8 cellular contexts compared by ENCODE assay signal in the genomic region with DNA sequence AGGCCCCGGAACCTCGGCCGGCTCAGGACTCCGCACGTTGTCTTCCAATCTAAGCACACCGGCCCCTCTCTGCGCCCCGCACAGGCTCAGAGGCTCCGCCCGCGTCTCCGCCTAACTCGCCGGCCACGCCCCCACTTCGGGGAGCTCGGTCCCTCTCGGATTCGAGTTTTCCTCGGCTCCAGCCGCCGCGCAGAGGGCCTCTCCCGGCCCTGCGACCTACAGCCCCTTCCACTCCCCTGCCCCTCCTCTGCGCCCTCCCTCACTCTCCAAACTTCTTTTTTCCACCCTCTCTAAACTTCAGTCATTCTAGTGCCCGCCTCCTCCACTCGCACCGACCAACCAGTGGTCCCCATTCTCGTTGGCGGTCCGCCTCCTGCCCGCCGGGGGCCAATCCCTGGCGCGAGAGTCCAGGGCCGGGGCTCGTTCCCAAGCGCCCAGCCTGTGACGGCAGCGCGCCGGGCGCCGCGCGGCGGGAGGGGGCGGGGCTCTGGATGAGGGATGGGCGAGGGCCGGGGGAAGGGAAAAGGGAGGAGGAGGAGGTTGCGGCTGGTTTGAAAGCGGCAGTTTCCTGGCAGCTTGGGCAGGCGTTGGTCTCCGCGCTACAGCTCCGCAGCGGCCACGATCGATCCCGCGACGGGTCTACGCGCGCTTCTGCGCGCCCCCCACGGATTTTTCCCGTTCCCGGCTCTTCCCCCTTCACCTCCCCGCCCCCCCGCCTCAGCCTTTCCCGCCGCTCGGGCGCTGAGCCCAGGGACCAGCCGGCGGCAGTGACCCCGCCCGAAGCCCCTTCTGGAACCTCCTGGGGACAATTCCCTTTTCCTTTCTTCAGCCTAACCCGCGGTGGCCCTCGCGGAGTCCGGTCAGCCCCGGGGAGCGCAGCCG. TPM values are rescaled to one million over a fixed set of nuclear protein-coding genes. Genes with fewer than 3 reads are reported as not detected.
DNase-seq lines count a peak whose midpoint lies in the region; ATAC-seq and TF ChIP-seq lines count a peak whose summit lies in the region.

Gene MAGI3 (plus strand): TSS at position 563 of the 882 bp plus-strand sequence. CDS start 519 bp downstream, outside the sequence.

- peaks cover 7 to 39% of the 10 kb centered on the region in 2 donors for H3K4me1 ChIP-seq in adrenal gland (replicated peaks in 1 of 2)
- H3K4me1 ChIP-seq in heart left ventricle, result peaks cover 0 to 39% (median 21%) of the 10 kb centered on the region in 12 donors
- H3K4me1 ChIP-seq in transverse colon, result peaks cover 3 to 39% (median 36%) of the 10 kb centered on the region in 4 donors

- peak; percentile 67 to 90 for TF ChIP-seq POLR2A in adrenal gland (IDR thresholded peaks at IDR 0.05)
- peak in 1 of 2 donors; percentile 87 for TF ChIP-seq POLR2A in heart left ventricle (IDR thresholded peaks at IDR 0.05)
- peak; percentile 96 for TF ChIP-seq POLR2A in transverse colon (IDR thresholded peaks at IDR 0.05)

- in situ Hi-C loops in transverse colon (cut with MboI; ENCODE audit: low pct_ligation_motif_present in 1 of 4, low pct_unique_long_range_greater_than_20kb in 1 of 4, low sequenced_read_pairs in 3 of 4), result loop anchor here in 3 of 4 donors (25.0 kb wide), 1 partner anchor 253 kb away; no protein-coding TSS in a partner anchor

- 0 to 1% (median 1%) methylated on average over 27 to 89 of the region's 89 CpGs for WGBS in adrenal gland, 4 donors
- WGBS in heart left ventricle, 4 donors, result 0 to 1% (median 1%) methylated on average over 54 to 89 of the region's 89 CpGs
- 1 to 3% methylated on average over 7 to 88 of the region's 89 CpGs for WGBS in transverse colon (ENCODE audit: low coverage in 1 of 2), 2 donors

- no peak for TF ChIP-seq EP300 in transverse colon (IDR thresholded peaks at IDR 0.05; ENCODE audit: low read depth)

- H3K27me3 ChIP-seq in adrenal gland (no peaks in the 10 kb centered on the region), heart left ventricle (peaks cover 0 to 5% (median 0%) of the 10 kb centered on the region in 9 donors), transverse colon (no peaks in the 10 kb centered on the region)

- intact Hi-C loops in adrenal gland (cut with DNase I) (loop anchor here in 1 of 2 donors (5.0 kb wide), 2 partner anchors 243 to 282 kb away; no protein-coding TSS in a partner anchor), heart left ventricle (cut with DNase I) (loop anchor here in 8 of 10 donors (2.0 to 10.0 kb wide), 7 partner anchors 165 to 287 kb away; no protein-coding TSS in a partner anchor), transverse colon (cut with DNase I; ENCODE audit: low total_unique reads) (no loop called here)

- H3K4me3 ChIP-seq in GM12864 (ENCODE audit: low read depth, low read length) (peak within 1 kb of the TSS; percentile 61), adrenal gland (peak within 1 kb of the TSS; percentile 30 to 98 (median 51)), heart left ventricle (peak within 1 kb of the TSS; percentile 78 to 98 (median 91)), transverse colon (peak within 1 kb of the TSS; percentile 86 to 99 (median 96))

- DNase-seq in GM12864 (ENCODE audit: low read depth) (peak; percentile 77), NCI-H1417 treated with DMSO at 0.1 percent for 48 hours (lab: John Stamatoyannopoulos, UW) (peak; percentile 90), T follicular helper cell (ENCODE audit: low read depth) (peak; percentile 89), adrenal gland (peak; percentile 98 to 99 (median 98)), heart left ventricle (peak; percentile 98), pons (ENCODE audit: low spot score) (peak; percentile 97), transverse colon (peak; percentile 98)

- H3K36me3 ChIP-seq in adrenal gland (replicated peaks in 1 of 2), result no peaks in the 10 kb centered on the region
- no peaks in the 10 kb centered on the region for H3K36me3 ChIP-seq in heart left ventricle
- H3K36me3 ChIP-seq in transverse colon, result no peaks in the 10 kb centered on the region

- H3K9me3 ChIP-seq in adrenal gland (replicated peaks in 1 of 3), result no peaks in the 10 kb centered on the region
- H3K9me3 ChIP-seq in heart left ventricle, result peaks cover 0 to 4% (median 0%) of the 10 kb centered on the region in 12 donors
- H3K9me3 ChIP-seq in transverse colon, result no peaks in the 10 kb centered on the region

- ATAC-seq in HG02763 (IDR thresholded peaks at IDR 0.05; ENCODE audit: unreplicated experiment) (peak; percentile 99), heart left ventricle (peak; percentile 96 to 98 (median 97))

- TF ChIP-seq CTCF in GM12864 (IDR thresholded peaks at IDR 0.05; ENCODE audit: low read depth, low read length, missing control alignments) (no peak), adrenal gland (IDR thresholded peaks at IDR 0.05) (no peak), heart left ventricle (IDR thresholded peaks at IDR 0.05) (peak in 1 of 12 donors; percentile 11), transverse colon (IDR thresholded peaks at IDR 0.05) (no peak)

- H3K27ac ChIP-seq in adrenal gland, result peak within 1 kb of the TSS in 4 of 5 donors; percentile 73 to 92 (median 82)
- peak within 1 kb of the TSS; percentile 12 to 93 (median 88) for H3K27ac ChIP-seq in heart left ventricle
- peak within 1 kb of the TSS; percentile 90 to 98 (median 96) for H3K27ac ChIP-seq in transverse colon

RNA-seq across cellular contexts. Expression of gene MAGI3, which starts in this region (rescaled TPM):
- total RNA-seq in adrenal gland (10 to 100 TPM; 10.1 to 17.6 (median 14.1) TPM), heart left ventricle (10 to 100 TPM in 1 of 9 donors, 1 to 10 TPM in 8; 6.0 to 10.0 (median 8.1) TPM), transverse colon (100 to 1,000 TPM in 3 of 4 donors, 10 to 100 TPM in 1; 94.3 to 180 (median 134) TPM)
- polyA plus RNA-seq in adrenal gland (1 to 10 TPM; 3.3 to 5.4 (median 3.9) TPM), heart left ventricle (1 to 10 TPM; 2.1 to 4.9 TPM)

Comparison
In these comparisons a context has a peak if more than half of its experiments do, and no peak if none do; other contexts are left out.
1. Peak in every context shown above with its lines: DNase-seq, ATAC-seq, H3K4me3 ChIP-seq and H3K27ac ChIP-seq.
2. RNA of gene MAGI3 (total RNA-seq): 94.3 to 180 TPM in transverse colon; 10.1 to 17.6 TPM in adrenal gland and 6.0 to 10.0 TPM in heart left ventricle; every median in the first group is over 4 times any median in the second.